8 cellular contexts compared by ENCODE assay signal in genomic region chr5:87412417-87413115, GRCh38. TPM values are rescaled to one million over a fixed set of nuclear protein-coding genes. Genes with fewer than 3 reads are reported as not detected.
DNase-seq lines count a peak whose midpoint lies in the region; ATAC-seq, FAIRE-seq and TF ChIP-seq lines count a peak whose summit lies in the region.

Gene CCNH (minus strand): TSS chr5:87412930. CDS start chr5:87412794, 136 bp downstream.

- ATAC-seq in HG02798 (IDR thresholded peaks at IDR 0.05; ENCODE audit: poor library complexity, unreplicated experiment): peak; percentile 99
- ATAC-seq in Right ventricle myocardium superior (ENCODE audit: poor library complexity): peak; percentile 99
- ATAC-seq in pancreas: peak; percentile 96 to 98 (median 98)

- peaks cover 27% of the 10 kb centered on the region for H3K36me3 ChIP-seq in adipocyte (ENCODE audit: control insufficient read depth, insufficient read depth, low read length, severe bottlenecking)
- peaks cover 0 to 7% (median 0%) of the 10 kb centered on the region in 3 donors for H3K36me3 ChIP-seq in pancreas
- H3K36me3 ChIP-seq in tibial artery: peaks cover 15 to 23% (median 21%) of the 10 kb centered on the region in 3 donors

- H3K9ac ChIP-seq in adipocyte (ENCODE audit: low read length): peak within 1 kb of the TSS; percentile 97

- 0% methylated on average over 58 of the region's 58 CpGs for WGBS in pancreas, 2 donors

- TF ChIP-seq CTCF in GM12875 (IDR thresholded peaks at IDR 0.05; ENCODE audit: borderline replicate concordance, insufficient read depth, low read depth, low read length) (no peak), pancreas (IDR thresholded peaks at IDR 0.05) (no peak), tibial artery (IDR thresholded peaks at IDR 0.05) (no peak)

- intact Hi-C loops in Right ventricle myocardium superior (cut with DNase I): loop anchor here (10.0 kb wide), 1 partner anchor 148 kb away; the partner anchor contains the start of gene RASA1
- intact Hi-C loops in pancreas (cut with DNase I): no loop called here
- intact Hi-C loops in tibial artery (cut with DNase I; ENCODE audit: low total_unique reads): loop anchor here (10.0 kb wide), 1 partner anchor 148 kb away; the partner anchor contains the start of gene RASA1

- peak; percentile 97 for FAIRE-seq in pancreas (lab: Jason Lieb, UNC)

- H3K9me3 ChIP-seq in adipocyte (ENCODE audit: control insufficient read depth, low read length) (no peaks in the 10 kb centered on the region), pancreas (no peaks in the 10 kb centered on the region), tibial artery (no peaks in the 10 kb centered on the region)

- H3K27ac ChIP-seq in pancreas (peak within 1 kb of the TSS; percentile 87 to 99 (median 95)), tibial artery (peak within 1 kb of the TSS; percentile 98 to 99)

- H3K27me3 ChIP-seq in adipocyte (replicated peaks; ENCODE audit: control insufficient read depth, insufficient read depth, low read length) (no peaks in the 10 kb centered on the region), pancreas (no peaks in the 10 kb centered on the region), tibial artery (no peaks in the 10 kb centered on the region)

- H3K4me3 ChIP-seq in GM12875 (ENCODE audit: low read depth, low read length) (peak within 1 kb of the TSS; percentile 99), adipocyte (ENCODE audit: low read length) (peak within 1 kb of the TSS; percentile 98), pancreas (peak within 1 kb of the TSS; percentile 48 to 82 (median 66)), tibial artery (peak within 1 kb of the TSS; percentile 86 to 90)

- DNase-seq in NCI-H1436 (lab: John Stamatoyannopoulos, UW): peak; percentile 98
- peak; percentile 95 for DNase-seq in T follicular helper cell (ENCODE audit: low read depth)
- DNase-seq in adipocyte (ENCODE audit: low read depth): peak; percentile 100
- DNase-seq in Right ventricle myocardium superior: peak; percentile 98
- DNase-seq in pancreas: peak; percentile 92 to 98 (median 97)
- peak; percentile 99 for DNase-seq in tibial artery

- H3K4me1 ChIP-seq in adipocyte (ENCODE audit: control insufficient read depth, insufficient read depth, low read length): peaks cover 36% of the 10 kb centered on the region
- H3K4me1 ChIP-seq in pancreas: peaks cover 8 to 13% (median 10%) of the 10 kb centered on the region in 3 donors
- H3K4me1 ChIP-seq in tibial artery: peaks cover 0 to 28% (median 12%) of the 10 kb centered on the region in 4 donors

RNA-seq across cellular contexts. Expression of gene CCNH, which starts in this region (rescaled TPM):
- total RNA-seq in Right ventricle myocardium superior (16.6 TPM), pancreas (10 to 100 TPM; 16.9 to 24.7 (median 20.0) TPM)
- 10 to 100 TPM; 25.9 to 29.7 TPM for polyA plus RNA-seq in pancreas

Comparison
In these comparisons a context has a peak if more than half of its experiments do, and no peak if none do; other contexts are left out.
1. Peak in every context shown above with its lines: DNase-seq, ATAC-seq, H3K4me3 ChIP-seq and H3K27ac ChIP-seq.
2. intact Hi-C loops: an anchor here in Right ventricle myocardium superior (10.0 kb wide) and tibial artery (10.0 kb wide); none called in pancreas.